Comparison of ENCODE assay signal across 17 cellular contexts in the genomic region with DNA sequence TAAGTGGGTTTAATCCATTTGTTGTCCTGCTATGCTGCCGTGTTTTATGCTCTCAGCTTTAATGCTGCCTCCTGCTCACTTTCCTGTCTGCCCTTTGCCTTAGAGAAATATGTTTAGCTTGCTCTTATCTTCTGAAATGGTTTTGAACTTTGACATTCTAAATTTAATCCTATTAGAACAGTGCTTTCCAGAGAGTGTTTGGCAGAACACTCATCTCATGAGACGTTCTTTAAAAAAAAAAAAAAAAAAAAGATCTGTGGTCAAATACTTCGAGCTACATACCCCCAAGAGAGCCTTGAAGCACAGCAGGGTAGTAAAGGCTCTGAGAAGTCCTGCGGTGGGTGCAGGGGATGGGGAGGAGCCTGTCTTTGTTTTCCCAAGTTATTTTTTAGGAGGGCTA.
A peak's percentile ranks its signal among the peaks of the same experiment; 100 is the strongest.
DNase-seq lines count a peak whose midpoint lies in the region; ATAC-seq and TF ChIP-seq lines count a peak whose summit lies in the region.
"Had no signal": no experiment of that assay in that cellular context is flagged by ENCODE, and none has a peak within 500 bp of the region (broad histone marks: within the 10 kb centered on the region; RNA-seq: fewer than 3 reads in every experiment).

No MANE protein-coding gene starts in this region.

- CTCF ChIA-PET in OCI-LY7 (lab: Charles Lee; ENCODE audit: unreplicated experiment): no interaction called here

- WGBS in spleen, 5 donors: 52 to 64% (median 56%) methylated on average over 4 of the region's 4 CpGs

- peaks cover 0 to 11% (median 0%) of the 10 kb centered on the region in 7 donors for H3K27me3 ChIP-seq in spleen (replicated peaks in 1 of 7)
- H3K27me3 ChIP-seq: body of pancreas, tibial nerve had no signal

- no peak overlapping the region for H2AFZ ChIP-seq in OCI-LY7 (ENCODE audit: low read length)

- peak overlapping the region in 6 of 8 donors; percentile 46 to 67 (median 61) for H3K27ac ChIP-seq in spleen
- no peak overlapping the region for H3K27ac ChIP-seq in OCI-LY7 (ENCODE audit: low read depth, low read length, poor library complexity, severe bottlenecking)
- H3K27ac ChIP-seq: body of pancreas, epithelial cell of prostate, KMS-11, tibial nerve had no signal

- H3K36me3 ChIP-seq in spleen (no peaks in the 10 kb centered on the region), OCI-LY7 (ENCODE audit: insufficient read depth, low read length) (no peaks in the 10 kb centered on the region)
- H3K36me3 ChIP-seq: tibial nerve had no signal

- H3K79me2 ChIP-seq in OCI-LY7 (ENCODE audit: insufficient read depth, low read depth, low read length): no peaks in the 10 kb centered on the region

- intact Hi-C loops in spleen (cut with DNase I; ENCODE audit: low total_unique reads): no loop called here
- intact Hi-C loops in sciatic nerve (cut with DNase I): no loop called here
- intact Hi-C loops in OCI-LY7 (cut with micrococcal nuclease; ENCODE audit: unreplicated experiment): no loop called here

- ATAC-seq in sciatic nerve: no peak
- ATAC-seq: activated T-cell treated with anti-CD3 and anti-CD28 coated beads, Interleukin-2, amount 50 U/mL, for 4 hours; body of pancreas had no signal

- TF ChIP-seq POLR2A in spleen (IDR thresholded peaks at IDR 0.05): no peak

- H3K9me3 ChIP-seq in spleen: peaks cover 0 to 9% (median 5%) of the 10 kb centered on the region in 8 donors
- H3K9me3 ChIP-seq in OCI-LY7 (ENCODE audit: low read length): no peaks in the 10 kb centered on the region
- H3K9me3 ChIP-seq: body of pancreas had no signal

- H3K4me1 ChIP-seq in spleen (peaks cover 0 to 5% (median 2%) of the 10 kb centered on the region in 6 donors), OCI-LY7 (ENCODE audit: insufficient read depth, low read length, poor library complexity, severe bottlenecking) (no peaks in the 10 kb centered on the region)

- no peaks in the 10 kb centered on the region for H3K9me2 ChIP-seq in OCI-LY7 (ENCODE audit: insufficient read depth, low read length)

- DNase-seq in NCI-H2227 (lab: John Stamatoyannopoulos, UW; ENCODE audit: unreplicated experiment): peak; percentile 78
- peak; percentile 76 for DNase-seq in amniotic epithelial cell (ENCODE audit: low read depth)
- DNase-seq in fibroblast of villous mesenchyme (ENCODE audit: low read depth): peak; percentile 28
- DNase-seq in spleen: no peak
- no peak for DNase-seq in sciatic nerve (ENCODE audit: low spot score)
- no peak for DNase-seq in OCI-LY7 (ENCODE audit: low spot score)
- no peak for DNase-seq in GM13976 (ENCODE audit: low spot score)
- DNase-seq: activated CD4-positive, CD25-positive, alpha-beta regulatory T cell; activated T-cell treated with anti-CD3 and anti-CD28 coated beads, Interleukin-2, amount 50 U/mL, for 4 hours; body of pancreas; GOT3; NCI-H1048; NCI-H2029 treated with DMSO at 0.1 percent for 48 hours; stimulated activated naive CD4-positive, alpha-beta T cell treated with Interleukin-2 at 50 U/mL for 16 hours had no signal

- H3K4me3 ChIP-seq in fibroblast of villous mesenchyme (ENCODE audit: low read depth, low read length) (no peak overlapping the region), spleen (no peak overlapping the region), OCI-LY7 (ENCODE audit: low read depth, low read length, poor library complexity, severe bottlenecking) (no peak overlapping the region)
- H3K4me3 ChIP-seq: body of pancreas, tibial nerve had no signal

- H3K4me2 ChIP-seq in OCI-LY7 (ENCODE audit: low read length): no peak overlapping the region
- H3K4me2 ChIP-seq: KMS-11 had no signal

- H4K20me1 ChIP-seq in OCI-LY7 (ENCODE audit: insufficient read depth, low read length): no peaks in the 10 kb centered on the region

- TF ChIP-seq CTCF in fibroblast of villous mesenchyme (IDR thresholded peaks at IDR 0.05; ENCODE audit: insufficient read depth, low read depth, low read length) (no peak), spleen (IDR thresholded peaks at IDR 0.05 in 8 of 11, conservative IDR thresholded peaks at IDR 0.05 in 3 of 11) (no peak), OCI-LY7 (conservative IDR thresholded peaks at IDR 0.05; ENCODE audit: low read length) (no peak), GM13976 (IDR thresholded peaks at IDR 0.05; ENCODE audit: borderline replicate concordance, control extremely low read depth, extremely low read depth, insufficient read depth, missing control alignments) (no peak)

- in situ Hi-C loops in GM13976 (cut with MboI; ENCODE audit: low sequenced_read_pairs, unreplicated experiment): no loop called here

- POLR2A ChIA-PET in OCI-LY7 (lab: Charles Lee): interaction anchor here (0.7 kb wide), 2 partner anchors 32 to 1272 kb away, joined by 3 to 4 read pairs; no protein-coding TSS in a partner anchor

- BruUV-seq in OCI-LY7 (replicated peaks; lab: Mats Ljungman, UMichigan): no TSS peak

Comparison
In these comparisons a context has a peak if more than half of its experiments do, and no peak if none do; other contexts are left out.
1. DNase-seq: peak in NCI-H2227 (single experiment), amniotic epithelial cell (single experiment) and fibroblast of villous mesenchyme (single experiment); none in spleen (single experiment), sciatic nerve (single experiment), OCI-LY7 (single experiment) and GM13976 (single experiment).